ENCODE assay signal across 13 cellular contexts in genomic region chr14:44404599-44405349, GRCh38.
"Had no signal": no experiment of that assay in that cellular context is flagged by ENCODE, and none has a peak within 500 bp of the region (broad histone marks: within the 10 kb centered on the region; RNA-seq: fewer than 3 reads in every experiment).

No MANE protein-coding gene starts in this region.

- H3K4me1 ChIP-seq: right lobe of liver, upper lobe of left lung had no signal

- DNase-seq: activated CD4-positive, alpha-beta T cell treated with anti-CD3 and anti-CD28 coated beads, Interleukin-2, amount 10 ng/mL, durations not matched to agents 7 days and 5 days; activated CD4-positive, CD25-positive, alpha-beta regulatory T cell; activated naive CD4-positive, alpha-beta T cell treated with anti-CD3 and anti-CD28 coated beads, Interleukin-2, amount 10 ng/mL, durations not matched to agents 7 days and 5 days; central memory CD4-positive, alpha-beta T cell; cortex of kidney; effector CD8-positive, alpha-beta T cell; naive thymus-derived CD8-positive, alpha-beta T cell; nucleus accumbens; right lobe of liver; stimulated activated CD4-positive, alpha-beta T cell treated with anti-CD3 and anti-CD28 coated beads, Interleukin-2, amount 100 ng/mL, for 24 hours; stimulated activated naive B cell treated with anti-CD40 and anti-IgM and Interleukin-4, amounts not matched to agents 10 μg/mL and 1 μg/mL and 100 μg/mL, for 72 hours; upper lobe of left lung had no signal

- H3K4me3 ChIP-seq: lung, right lobe of liver, upper lobe of left lung had no signal

- H3K27me3 ChIP-seq: right lobe of liver, upper lobe of left lung had no signal

- ATAC-seq: naive thymus-derived CD8-positive, alpha-beta T cell; right lobe of liver; stimulated activated naive B cell treated with anti-CD40 and anti-IgM and Interleukin-4, amounts not matched to agents 10 μg/mL and 1 μg/mL and 100 μg/mL, for 72 hours had no signal

- H3K36me3 ChIP-seq: right lobe of liver, upper lobe of left lung had no signal

- H3K9me3 ChIP-seq: right lobe of liver, upper lobe of left lung had no signal

- H3K27ac ChIP-seq: right lobe of liver, upper lobe of left lung had no signal
